Comparison of ENCODE assay signal across 13 cellular contexts in genomic region chr11:131889760-131890620, GRCh38.
DNase-seq lines count a peak whose midpoint lies in the region; ATAC-seq and TF ChIP-seq lines count a peak whose summit lies in the region.
"Had no signal": no experiment of that assay in that cellular context is flagged by ENCODE, and none has a peak within 500 bp of the region (broad histone marks: within the 10 kb centered on the region; RNA-seq: fewer than 3 reads in every experiment).

No MANE protein-coding gene starts in this region.

- peak overlapping the region; percentile 45 for H4K5ac ChIP-seq in IMR-90 (ENCODE audit: low read depth, low read length)

- H2AFZ ChIP-seq in IMR-90 (replicated peaks; ENCODE audit: low read length, poor library complexity) (peak overlapping the region; percentile 76), neural progenitor cell (replicated peaks) (no peak overlapping the region)

- peak; percentile 44 for ATAC-seq in IMR-90 (ENCODE audit: low read depth)
- no peak for ATAC-seq in stimulated activated naive B cell treated with anti-CD40 and anti-IgM and Interleukin-4, amounts not matched to agents 10 μg/mL and 1 μg/mL and 100 μg/mL, for 72 hours (replicated peaks)
- no peak for ATAC-seq in HG02642 (IDR thresholded peaks at IDR 0.05; ENCODE audit: poor library complexity, unreplicated experiment)

- intact Hi-C loops in IMR-90 (cut with micrococcal nuclease) (loop anchor here (2.0 kb wide), 1 partner anchor 21 kb away; no protein-coding TSS in a partner anchor), posterior vena cava (cut with DNase I) (no loop called here)

- POLR2A ChIA-PET in IMR-90 (lab: Charles Lee; ENCODE audit: unreplicated experiment) = interaction anchor here (0.7 to 0.8 kb wide), 2 partner anchors 11 to 182 kb away, joined by 3 read pairs; no protein-coding TSS in a partner anchor

- H4K20me1 ChIP-seq in IMR-90 (ENCODE audit: insufficient read depth, low read length) = no peaks in the 10 kb centered on the region
- no peaks in the 10 kb centered on the region for H4K20me1 ChIP-seq in neural progenitor cell (ENCODE audit: low read depth)

- peaks cover 48% of the 10 kb centered on the region for H3F3A ChIP-seq in neural progenitor cell (ENCODE audit: low read depth)

- peaks cover 0 to 9% of the 10 kb centered on the region in 2 experiments; a peak in 1 of 4 replicates for H3K79me1 ChIP-seq in IMR-90 (ENCODE audit: low read depth in 1 of 2, low read length in 2 of 2)

- peak overlapping the region; percentile 97 for H2BK120ac ChIP-seq in IMR-90 (ENCODE audit: low read depth, low read length)

- H3K27ac ChIP-seq in IMR-90 (ENCODE audit: insufficient read depth, low read length) = peak overlapping the region; percentile 7; the same call in 1 of the 2 replicates
- no peak overlapping the region for H3K27ac ChIP-seq in endodermal cell (ENCODE audit: low read depth, low read length)
- H3K27ac ChIP-seq in neural progenitor cell = peak overlapping the region; percentile 67
- H3K27ac ChIP-seq: WERI-Rb-1 had no signal

- H3K9me3 Mint-ChIP-seq in endodermal cell (no peaks in the 10 kb centered on the region), neural progenitor cell (peaks cover 3% of the 10 kb centered on the region)
- H3K9me3 Mint-ChIP-seq in stimulated activated naive B cell treated with anti-CD40 and anti-IgM and Interleukin-4, amounts not matched to agents 10 μg/mL and 1 μg/mL and 100 μg/mL, for 72 hours = peaks cover under 1 to 3% of the 10 kb centered on the region in 2 donors
- H3K9me3 Mint-ChIP-seq: HFFc6 had no signal

- H3K18ac ChIP-seq in IMR-90 (ENCODE audit: low read depth, low read length) = peak overlapping the region; percentile 86

- H3K4me1 ChIP-seq in IMR-90 (ENCODE audit: control insufficient read depth, insufficient read depth, low read length) = peaks cover 19% of the 10 kb centered on the region
- H3K4me1 ChIP-seq in endodermal cell (ENCODE audit: control insufficient read depth, insufficient read depth, low read length) = peaks cover 3% of the 10 kb centered on the region
- peaks cover 40% of the 10 kb centered on the region for H3K4me1 ChIP-seq in neural progenitor cell
- H3K4me1 ChIP-seq: Caco-2 had no signal

- H3K56ac ChIP-seq in IMR-90 (ENCODE audit: extremely low read depth, insufficient read depth, low read length) = peak overlapping the region; percentile 76; the same call in 1 of the 2 replicates

- TF ChIP-seq RAD21 in IMR-90 (IDR thresholded peaks at IDR 0.05; ENCODE audit: low read length) = peak; percentile 44

- WGBS in IMR-90 (ENCODE audit: extremely low coverage in 2 of 2, insufficient read length in 1 of 2), 2 experiments = no CpG with 5 or more reads among the region's 4 CpGs
- WGBS in endodermal cell (ENCODE audit: insufficient coverage in 1 of 2, insufficient read length in 1 of 2), 2 experiments = 42 to 48% methylated on average over 4 of the region's 4 CpGs

- dilution Hi-C loops in IMR-90 (cut with HindIII; ENCODE audit: low sequenced_read_pairs, unreplicated experiment) = no loop called here

- H3K36me3 Mint-ChIP-seq in endodermal cell (ENCODE audit: low read depth) (no peaks in the 10 kb centered on the region), neural progenitor cell (no peaks in the 10 kb centered on the region)
- H3K36me3 Mint-ChIP-seq in stimulated activated naive B cell treated with anti-CD40 and anti-IgM and Interleukin-4, amounts not matched to agents 10 μg/mL and 1 μg/mL and 100 μg/mL, for 72 hours = no peaks in the 10 kb centered on the region
- H3K36me3 Mint-ChIP-seq: naive B cell had no signal

- H3K36me3 ChIP-seq in IMR-90 (ENCODE audit: control insufficient read depth, insufficient read depth, low read length) (no peaks in the 10 kb centered on the region), endodermal cell (ENCODE audit: control insufficient read depth, insufficient read depth, low read length) (no peaks in the 10 kb centered on the region), neural progenitor cell (no peaks in the 10 kb centered on the region)
- H3K36me3 ChIP-seq: WERI-Rb-1 had no signal

- H3K27me3 ChIP-seq in IMR-90 (ENCODE audit: control insufficient read depth, insufficient read depth, low read length) = no peaks in the 10 kb centered on the region
- H3K27me3 ChIP-seq in endodermal cell (ENCODE audit: control insufficient read depth, insufficient read depth, low read length, poor library complexity, severe bottlenecking) = peaks cover 16% of the 10 kb centered on the region
- no peaks in the 10 kb centered on the region for H3K27me3 ChIP-seq in neural progenitor cell

- BruUV-seq in IMR-90 (replicated peaks; lab: Mats Ljungman, UMichigan) = no TSS peak

- H4K91ac ChIP-seq in IMR-90 (ENCODE audit: insufficient read depth, low read depth, low read length) = peak overlapping the region; percentile 88

- no peak overlapping the region for H3K4me3 Mint-ChIP-seq in endodermal cell
- H3K4me3 Mint-ChIP-seq in neural progenitor cell = no peak overlapping the region
- no peak overlapping the region for H3K4me3 Mint-ChIP-seq in stimulated activated naive B cell treated with anti-CD40 and anti-IgM and Interleukin-4, amounts not matched to agents 10 μg/mL and 1 μg/mL and 100 μg/mL, for 72 hours
- H3K4me3 Mint-ChIP-seq: HFFc6, naive B cell had no signal

- peak overlapping the region; percentile 19 for H2AK9ac ChIP-seq in IMR-90 (replicated peaks; ENCODE audit: low read depth, low read length, poor library complexity)

- H3K9me1 ChIP-seq in IMR-90 (ENCODE audit: insufficient read depth, low read length) = peaks cover 24% of the 10 kb centered on the region

- H3K27ac Mint-ChIP-seq in endodermal cell (no peak overlapping the region), neural progenitor cell (no peak overlapping the region)
- H3K27ac Mint-ChIP-seq in stimulated activated naive B cell treated with anti-CD40 and anti-IgM and Interleukin-4, amounts not matched to agents 10 μg/mL and 1 μg/mL and 100 μg/mL, for 72 hours = no peak overlapping the region
- H3K27ac Mint-ChIP-seq: HFFc6, naive B cell had no signal

- DNase-seq in ELR (ENCODE audit: low read depth) = peak; percentile 18
- DNase-seq in IMR-90 = peak; percentile 59
- DNase-seq in endodermal cell = peak; percentile 67
- peak; percentile 46 for DNase-seq in neural progenitor cell (ENCODE audit: low spot score)
- no peak for DNase-seq in NCI-H2029 treated with DMSO at 0.1 percent for 48 hours (lab: John Stamatoyannopoulos, UW)
- no peak for DNase-seq in posterior vena cava (ENCODE audit: low spot score)
- no peak for DNase-seq in stimulated activated naive B cell treated with anti-CD40 and anti-IgM and Interleukin-4, amounts not matched to agents 10 μg/mL and 1 μg/mL and 100 μg/mL, for 72 hours
- DNase-seq: aorta, Caco-2, naive B cell, WERI-Rb-1 had no signal

- in situ Hi-C loops in IMR-90 (cut with MboI; ENCODE audit: low sequenced_read_pairs) = loop anchor here (10.0 to 25.0 kb wide), 3 partner anchors 165 to 1478 kb away; partner anchors contain the start of gene SNX19

- peak overlapping the region; percentile 96 for H3K4ac ChIP-seq in IMR-90 (ENCODE audit: low read depth, low read length)

- peak overlapping the region; percentile 88 for H2BK5ac ChIP-seq in IMR-90 (ENCODE audit: low read depth, low read length, poor library complexity, severe bottlenecking)

- no peaks in the 10 kb centered on the region for H3K4me1 Mint-ChIP-seq in endodermal cell
- peaks cover 18% of the 10 kb centered on the region for H3K4me1 Mint-ChIP-seq in neural progenitor cell
- H3K4me1 Mint-ChIP-seq in stimulated activated naive B cell treated with anti-CD40 and anti-IgM and Interleukin-4, amounts not matched to agents 10 μg/mL and 1 μg/mL and 100 μg/mL, for 72 hours = no peaks in the 10 kb centered on the region
- H3K4me1 Mint-ChIP-seq: naive B cell had no signal

- peak; percentile 42 for TF ChIP-seq CTCF in IMR-90 (conservative IDR thresholded peaks at IDR 0.05; ENCODE audit: low read depth, low read length)
- peak; percentile 56 for TF ChIP-seq CTCF in endodermal cell (conservative IDR thresholded peaks at IDR 0.05)
- peak; percentile 14 for TF ChIP-seq CTCF in neural progenitor cell (IDR thresholded peaks at IDR 0.05)

- peak overlapping the region; percentile 97 for H2BK20ac ChIP-seq in IMR-90 (ENCODE audit: low read depth, low read length)

- H4K8ac ChIP-seq in IMR-90 (ENCODE audit: low read depth in 2 of 2, low read length in 2 of 2) = peak overlapping the region; percentile 69 to 91

- H3K14ac ChIP-seq in IMR-90 (replicated peaks; ENCODE audit: low read depth, low read length) = peak overlapping the region; percentile 88

- TF ChIP-seq POLR2A in IMR-90 (IDR thresholded peaks at IDR 0.05; ENCODE audit: low read depth, low read length) = no peak

- CTCF ChIA-PET in IMR-90 (lab: Yijun Ruan, JAX) = interaction anchor here (0.9 to 3.3 kb wide), 5 partner anchors 11 to 237 kb away, joined by 3 to 14 read pairs (median 3); no protein-coding TSS in a partner anchor

- H2BK15ac ChIP-seq in IMR-90 (ENCODE audit: low read depth, low read length) = peak overlapping the region; percentile 63

- H3K4me2 ChIP-seq in IMR-90 (ENCODE audit: low read depth, low read length) (no peak overlapping the region), neural progenitor cell (peak overlapping the region; percentile 49)

- H2AK5ac ChIP-seq in IMR-90 (ENCODE audit: low read depth, low read length) = peak overlapping the region; percentile 74; the same call in 1 of the 2 replicates

- peak overlapping the region; percentile 96 for H3K23ac ChIP-seq in IMR-90 (ENCODE audit: low read depth, low read length)

- H3K4me3 ChIP-seq in IMR-90 (ENCODE audit: insufficient read depth, low read depth, low read length) (no peak overlapping the region), endodermal cell (ENCODE audit: low read length) (no peak overlapping the region), neural progenitor cell (no peak overlapping the region)

- no peaks in the 10 kb centered on the region for H3K79me2 ChIP-seq in neural progenitor cell (ENCODE audit: low read depth)

- no peaks in the 10 kb centered on the region for H3K9me3 ChIP-seq in IMR-90 (ENCODE audit: control insufficient read depth, insufficient read depth, low read length)
- H3K9me3 ChIP-seq in endodermal cell (ENCODE audit: control insufficient read depth, low read length) = no peaks in the 10 kb centered on the region
- H3K9me3 ChIP-seq in neural progenitor cell (ENCODE audit: low read depth) = no peaks in the 10 kb centered on the region
- H3K9me3 ChIP-seq: Caco-2 had no signal

- H3K9ac ChIP-seq in IMR-90 (ENCODE audit: low read depth, low read length) = peak overlapping the region; percentile 54; the same call in 1 of the 2 replicates
- H3K9ac ChIP-seq in endodermal cell (ENCODE audit: extremely low read depth, low read length, poor library complexity, severe bottlenecking) = no peak overlapping the region
- no peak overlapping the region for H3K9ac ChIP-seq in neural progenitor cell

- H3K27me3 Mint-ChIP-seq in endodermal cell (ENCODE audit: insufficient read depth) = peaks cover 18% of the 10 kb centered on the region
- peaks cover 7% of the 10 kb centered on the region for H3K27me3 Mint-ChIP-seq in neural progenitor cell (ENCODE audit: insufficient read depth, low read depth)
- no peaks in the 10 kb centered on the region for H3K27me3 Mint-ChIP-seq in stimulated activated naive B cell treated with anti-CD40 and anti-IgM and Interleukin-4, amounts not matched to agents 10 μg/mL and 1 μg/mL and 100 μg/mL, for 72 hours
- H3K27me3 Mint-ChIP-seq: naive B cell had no signal

Comparison
In these comparisons a context has a peak if more than half of its experiments do, and no peak if none do; other contexts are left out.
1. DNase-seq: peak in ELR (single experiment), IMR-90 (single experiment), endodermal cell (single experiment) and neural progenitor cell (single experiment); none in NCI-H2029 treated with DMSO at 0.1 percent for 48 hours (single experiment), posterior vena cava (single experiment) and stimulated activated naive B cell treated with anti-CD40 and anti-IgM and Interleukin-4, amounts not matched to agents 10 μg/mL and 1 μg/mL and 100 μg/mL, for 72 hours (single experiment).
2. Peak in every context shown above with its lines, with median percentiles within 50 percentile points of each other: CTCF ChIP-seq.